ENCODE assay signal across 1 cellular context in genomic region chr10:15483215-15483970, GRCh38.
TF ChIP-seq lines count a peak whose summit lies in the region.

No MANE protein-coding gene starts in this region.

TF ChIP-seq in K562, 482 proteins besides CTCF, POLR2A, EP300 and RAD21 (continued from another document):
- TF ChIP-seq ZNF609 (CRISPR knock-in tag; IDR thresholded peaks at IDR 0.05; ENCODE audit: borderline replicate concordance) (0 out of 2 replicates have a peak, but pooled peaks have one; percentile 25), MEIS2 (IDR thresholded peaks at IDR 0.05; ENCODE audit: partially characterized antibody) (peak; percentile 44), HIVEP1 (CRISPR knock-in tag; IDR thresholded peaks at IDR 0.05) (no peak), PHF20 (IDR thresholded peaks at IDR 0.05; ENCODE audit: partially characterized antibody) (no peak)
